In the genomic region with DNA sequence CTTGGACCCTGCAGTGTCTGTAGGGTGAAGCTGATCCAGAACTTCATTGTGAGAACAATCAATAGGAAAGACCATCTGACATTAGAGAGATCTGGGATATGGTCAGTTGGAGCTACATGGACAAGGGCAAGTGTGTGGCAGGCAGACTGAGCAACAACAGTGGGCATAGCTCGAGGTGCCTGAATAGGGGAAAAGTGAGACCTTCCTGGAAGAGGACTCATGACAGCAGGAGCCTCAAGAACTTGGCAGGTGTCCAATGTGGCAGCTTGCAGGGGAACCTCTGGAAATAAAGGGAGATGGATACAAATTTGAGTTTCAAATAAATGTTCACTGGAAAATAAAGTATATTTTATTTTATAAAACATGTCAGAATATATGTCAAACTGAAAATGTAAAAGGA, we compare ENCODE assay signal across 18 cellular contexts.
DNase-seq lines count a peak whose midpoint lies in the region; ATAC-seq and TF ChIP-seq lines count a peak whose summit lies in the region.
"Had no signal": no experiment of that assay in that cellular context is flagged by ENCODE, and none has a peak within 500 bp of the region (broad histone marks: within the 10 kb centered on the region; RNA-seq: fewer than 3 reads in every experiment).

No MANE protein-coding gene starts in this region.

- intact Hi-C loops in head of caudate nucleus (cut with DNase I), result no loop called here

- ATAC-seq in activated naive CD4-positive, alpha-beta T cell treated with anti-CD3 and anti-CD28 coated beads, Interleukin-2, amount 50 U/mL, for 72 hours, result no peak
- ATAC-seq: gastroesophageal sphincter, PC-3, right lobe of liver had no signal

- no peaks in the 10 kb centered on the region for H3K36me3 Mint-ChIP-seq in activated naive CD4-positive, alpha-beta T cell treated with anti-CD3 and anti-CD28 coated beads, Interleukin-2, amount 50 U/mL, for 72 hours

- no peak for TF ChIP-seq EP300 in Ishikawa (IDR thresholded peaks at IDR 0.05; ENCODE audit: borderline replicate concordance)

- peak; percentile 57 for DNase-seq in Ammon's horn (ENCODE audit: low spot score)
- DNase-seq in SK-MEL-5 (ENCODE audit: low read depth, low spot score), result peak; percentile 79
- peak in 25 of 42 donors; percentile 28 to 77 (median 40) for DNase-seq in head of caudate nucleus
- DNase-seq in activated naive CD4-positive, alpha-beta T cell treated with anti-CD3 and anti-CD28 coated beads, Interleukin-2, amount 50 U/mL, for 16 hours, result no peak
- DNase-seq in A172 (ENCODE audit: low spot score), result no peak
- no peak for DNase-seq in activated naive CD4-positive, alpha-beta T cell treated with anti-CD3 and anti-CD28 coated beads, Interleukin-2, amount 50 U/mL, for 72 hours (ENCODE audit: low spot score in 2 of 2)
- DNase-seq in cerebellar nuclear complex (lab: John Stamatoyannopoulos, UW), result no peak
- DNase-seq: activated CD4-positive, CD25-positive, alpha-beta regulatory T cell treated with anti-CD3 and anti-CD28 coated beads, Interleukin-2, amount 50 U/mL, for 72 hours; activated T-cell treated with anti-CD3 and anti-CD28 coated beads for 4 hours; AML-193; amniotic stem cell; H9; NCI-H1105; PC-3; right lobe of liver had no signal

- H3K27ac Mint-ChIP-seq in activated naive CD4-positive, alpha-beta T cell treated with anti-CD3 and anti-CD28 coated beads, Interleukin-2, amount 50 U/mL, for 72 hours, result peak overlapping the region in 1 of 2 donors; percentile 10
- H3K27ac Mint-ChIP-seq: H9; stimulated activated naive CD8-positive, alpha-beta T cell treated with anti-CD3 and anti-CD28 coated beads, Interleukin-15, Interleukin-2, amounts not matched to agents 100 ng/mL and 50 ng/mL, for 24 hours had no signal

- TF ChIP-seq RAD21 in Ishikawa (IDR thresholded peaks at IDR 0.05; ENCODE audit: low read depth), result no peak

- in situ Hi-C loops in SK-MEL-5 (cut with HindIII; ENCODE audit: low pct_unique_long_range_greater_than_20kb, low sequenced_read_pairs), result no loop called here

- no peaks in the 10 kb centered on the region for H3K9me3 Mint-ChIP-seq in activated naive CD4-positive, alpha-beta T cell treated with anti-CD3 and anti-CD28 coated beads, Interleukin-2, amount 50 U/mL, for 72 hours
- H3K9me3 Mint-ChIP-seq: H9; stimulated activated naive CD8-positive, alpha-beta T cell treated with anti-CD3 and anti-CD28 coated beads, Interleukin-15, Interleukin-2, amounts not matched to agents 100 ng/mL and 50 ng/mL, for 24 hours had no signal

TF ChIP-seq in Ishikawa, 13 proteins besides CTCF, POLR2A, EP300 and RAD21:
- TF ChIP-seq ZBTB7A (IDR thresholded peaks at IDR 0.05; ENCODE audit: low read depth) (no peak), NFIC (IDR thresholded peaks at IDR 0.05) (peak; percentile 83)
- TF ChIP-seq, protein P1, sequence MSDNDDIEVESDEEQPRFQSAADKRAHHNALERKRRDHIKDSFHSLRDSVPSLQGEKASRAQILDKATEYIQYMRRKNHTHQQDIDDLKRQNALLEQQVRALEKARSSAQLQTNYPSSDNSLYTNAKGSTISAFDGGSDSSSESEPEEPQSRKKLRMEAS (IDR thresholded peaks at IDR 0.05), result peak; percentile 18; the same call in 1 of the 2 replicates

Comparison
In these comparisons a context has a peak if more than half of its experiments do, and no peak if none do; other contexts are left out.
1. DNase-seq: peak in Ammon's horn (single experiment), SK-MEL-5 (single experiment) and head of caudate nucleus (25 of 42); none in activated naive CD4-positive, alpha-beta T cell treated with anti-CD3 and anti-CD28 coated beads, Interleukin-2, amount 50 U/mL, for 16 hours (single experiment), A172 (single experiment), activated naive CD4-positive, alpha-beta T cell treated with anti-CD3 and anti-CD28 coated beads, Interleukin-2, amount 50 U/mL, for 72 hours (0 of 2) and cerebellar nuclear complex (0 of 2).